Comparison of ENCODE assay signal across 1 cellular context in the genomic region with DNA sequence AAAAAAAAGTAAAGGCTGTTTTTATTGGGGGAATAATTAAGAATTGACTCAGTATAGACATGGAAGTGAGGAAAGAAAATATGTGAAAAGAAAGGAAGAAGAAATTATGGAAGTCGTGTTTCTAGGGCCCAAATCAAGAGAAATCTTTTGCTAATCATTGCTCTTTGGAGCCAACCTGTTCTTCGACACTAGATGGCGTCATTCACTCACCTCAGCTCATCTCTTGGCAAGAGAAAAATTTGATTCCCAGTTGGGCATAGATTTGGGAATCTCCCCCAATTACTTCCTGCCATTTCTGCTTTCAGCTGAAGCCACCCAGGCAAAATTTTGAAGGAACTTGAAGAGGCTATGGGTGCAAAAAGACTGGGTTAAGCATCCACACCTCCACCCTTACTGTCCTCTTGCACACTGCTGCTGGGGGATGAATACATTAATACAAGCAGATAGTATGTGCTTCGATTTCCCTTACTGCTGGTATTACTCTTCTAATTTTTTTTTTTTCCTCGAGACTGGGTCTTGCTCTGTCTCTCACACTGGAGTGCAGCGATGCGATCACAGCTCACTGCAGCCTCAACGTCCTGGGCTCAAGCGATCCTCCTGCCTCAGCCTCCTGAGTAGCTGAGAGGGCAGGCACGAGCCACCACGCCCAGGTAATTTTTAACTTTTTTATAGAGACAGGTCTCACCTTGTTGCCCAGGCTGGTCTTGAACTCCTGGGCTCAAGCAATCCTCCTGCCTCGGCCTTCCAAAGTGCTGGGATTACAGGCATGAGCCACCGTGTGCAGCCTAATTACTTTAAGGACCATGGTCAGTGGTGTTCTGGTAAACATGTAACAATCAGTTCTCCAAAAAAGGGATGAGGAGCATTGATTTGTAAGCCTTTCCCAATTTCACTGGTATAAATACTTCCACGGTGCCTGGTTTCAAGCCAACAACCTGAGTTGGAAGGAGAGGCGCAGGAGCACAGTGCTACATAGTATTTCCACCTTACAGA.
TF ChIP-seq lines count a peak whose summit lies in the region.

No MANE protein-coding gene starts in this region.

TF ChIP-seq in Ishikawa, 13 proteins besides CTCF, POLR2A, EP300 and RAD21 (continued from another document):
- TF ChIP-seq, protein P1, sequence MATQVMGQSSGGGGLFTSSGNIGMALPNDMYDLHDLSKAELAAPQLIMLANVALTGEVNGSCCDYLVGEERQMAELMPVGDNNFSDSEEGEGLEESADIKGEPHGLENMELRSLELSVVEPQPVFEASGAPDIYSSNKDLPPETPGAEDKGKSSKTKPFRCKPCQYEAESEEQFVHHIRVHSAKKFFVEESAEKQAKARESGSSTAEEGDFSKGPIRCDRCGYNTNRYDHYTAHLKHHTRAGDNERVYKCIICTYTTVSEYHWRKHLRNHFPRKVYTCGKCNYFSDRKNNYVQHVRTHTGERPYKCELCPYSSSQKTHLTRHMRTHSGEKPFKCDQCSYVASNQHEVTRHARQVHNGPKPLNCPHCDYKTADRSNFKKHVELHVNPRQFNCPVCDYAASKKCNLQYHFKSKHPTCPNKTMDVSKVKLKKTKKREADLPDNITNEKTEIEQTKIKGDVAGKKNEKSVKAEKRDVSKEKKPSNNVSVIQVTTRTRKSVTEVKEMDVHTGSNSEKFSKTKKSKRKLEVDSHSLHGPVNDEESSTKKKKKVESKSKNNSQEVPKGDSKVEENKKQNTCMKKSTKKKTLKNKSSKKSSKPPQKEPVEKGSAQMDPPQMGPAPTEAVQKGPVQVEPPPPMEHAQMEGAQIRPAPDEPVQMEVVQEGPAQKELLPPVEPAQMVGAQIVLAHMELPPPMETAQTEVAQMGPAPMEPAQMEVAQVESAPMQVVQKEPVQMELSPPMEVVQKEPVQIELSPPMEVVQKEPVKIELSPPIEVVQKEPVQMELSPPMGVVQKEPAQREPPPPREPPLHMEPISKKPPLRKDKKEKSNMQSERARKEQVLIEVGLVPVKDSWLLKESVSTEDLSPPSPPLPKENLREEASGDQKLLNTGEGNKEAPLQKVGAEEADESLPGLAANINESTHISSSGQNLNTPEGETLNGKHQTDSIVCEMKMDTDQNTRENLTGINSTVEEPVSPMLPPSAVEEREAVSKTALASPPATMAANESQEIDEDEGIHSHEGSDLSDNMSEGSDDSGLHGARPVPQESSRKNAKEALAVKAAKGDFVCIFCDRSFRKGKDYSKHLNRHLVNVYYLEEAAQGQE (IDR thresholded peaks at IDR 0.05; ENCODE audit: low read depth), result peak; percentile 57
- TF ChIP-seq EGR1 (IDR thresholded peaks at IDR 0.05) (no peak), TAF1 (IDR thresholded peaks at IDR 0.05; ENCODE audit: low read depth) (no peak)
